ENCODE assay signal across 20 cellular contexts in genomic region chr6:3608159-3608558, GRCh38.
"Had no signal": no experiment of that assay in that cellular context is flagged by ENCODE, and none has a peak within 500 bp of the region (broad histone marks: within the 10 kb centered on the region; RNA-seq: fewer than 3 reads in every experiment).

No MANE protein-coding gene starts in this region.

- DNase-seq: activated CD4-positive, alpha-beta T cell treated with anti-CD3 and anti-CD28 coated beads, Interleukin-2, amount 10 ng/mL, durations not matched to agents 7 days and 5 days; activated CD4-positive, CD25-positive, alpha-beta regulatory T cell treated with anti-CD3 and anti-CD28 coated beads, Interleukin-2, amount 50 U/mL, for 72 hours; activated CD8-positive, alpha-beta memory T cell treated with anti-CD3 and anti-CD28 coated beads, Interleukin-2, amount 50 U/mL, for 4 hours; activated naive CD4-positive, alpha-beta T cell; activated T-cell treated with anti-CD3 and anti-CD28 coated beads, Interleukin-2, amount 50 U/mL, for 4 hours; cortex of kidney; heart left ventricle; left cardiac atrium; naive thymus-derived CD8-positive, alpha-beta T cell; ovary; spleen; stimulated activated CD4-positive, alpha-beta T cell treated with anti-CD3 and anti-CD28 coated beads, Interleukin-4, amount 100 ng/mL, for 1 hour; stimulated activated naive CD4-positive, alpha-beta T cell; T-cell; testis; trophoblast cell had no signal

- ATAC-seq: activated T-cell treated with anti-CD3 and anti-CD28 coated beads, Interleukin-2, amount 50 U/mL, for 4 hours; heart left ventricle; left cardiac atrium; naive thymus-derived CD8-positive, alpha-beta T cell; T-cell had no signal

- H3K36me3 Mint-ChIP-seq: activated naive CD8-positive, alpha-beta T cell; naive thymus-derived CD8-positive, alpha-beta T cell; neural progenitor cell; T-cell had no signal

- H3K27me3 Mint-ChIP-seq: activated CD4-positive, alpha-beta T cell treated with anti-CD3 and anti-CD28 coated beads, Interleukin-2, amount 10 ng/mL, durations not matched to agents 7 days and 5 days had no signal

- H3K4me1 Mint-ChIP-seq: activated CD4-positive, alpha-beta T cell treated with anti-CD3 and anti-CD28 coated beads, Interleukin-2, amount 10 ng/mL, durations not matched to agents 7 days and 5 days; T-cell had no signal

- H3K9me3 Mint-ChIP-seq: activated CD4-positive, alpha-beta T cell treated with anti-CD3 and anti-CD28 coated beads, Interleukin-2, amount 10 ng/mL, durations not matched to agents 7 days and 5 days; activated T-cell treated with anti-CD3 and anti-CD28 coated beads, Interleukin-2, amount 50 U/mL, for 4 hours; activated T-helper 2 cell treated with anti-CD3 and anti-CD28 coated beads, Interferon-gamma antibody, Interleukin-2, Interleukin-4, amounts not matched to agents 10 μg/mL and 5 μg/mL and 100 μg/mL, durations not matched to agents 14 hours and 24 hours and 36 hours; T-cell; T-helper 2 cell treated with Interferon-gamma antibody and Interleukin-4, amounts not matched to agents 5 μg/mL and 100 μg/mL, for 36 hours had no signal

- H3K4me3 Mint-ChIP-seq: activated CD4-positive, alpha-beta T cell treated with anti-CD3 and anti-CD28 coated beads, Interleukin-2, amount 10 ng/mL, durations not matched to agents 7 days and 5 days; activated naive CD8-positive, alpha-beta T cell; activated T-cell treated with anti-CD3 and anti-CD28 coated beads, Interleukin-2, amount 50 U/mL, for 4 hours; naive thymus-derived CD8-positive, alpha-beta T cell; neural progenitor cell; T-cell; T-helper 2 cell treated with Interferon-gamma antibody and Interleukin-4, amounts not matched to agents 5 μg/mL and 100 μg/mL, for 36 hours had no signal

- H3K27ac Mint-ChIP-seq: activated CD4-positive, alpha-beta T cell treated with anti-CD3 and anti-CD28 coated beads, Interleukin-2, amount 10 ng/mL, durations not matched to agents 7 days and 5 days; activated naive CD8-positive, alpha-beta T cell; activated T-helper 2 cell treated with anti-CD3 and anti-CD28 coated beads, Interferon-gamma antibody, Interleukin-2, Interleukin-4, amounts not matched to agents 10 μg/mL and 5 μg/mL and 100 μg/mL, durations not matched to agents 14 hours and 24 hours and 36 hours; neural progenitor cell; T-cell; T-helper 2 cell treated with Interferon-gamma antibody and Interleukin-4, amounts not matched to agents 5 μg/mL and 100 μg/mL, for 36 hours had no signal
